Comparison of ENCODE assay signal across 8 cellular contexts in genomic region chr2:17538022-17538843, GRCh38. TPM values are rescaled to one million over a fixed set of nuclear protein-coding genes. Genes with fewer than 3 reads are reported as not detected.
DNase-seq lines count a peak whose midpoint lies in the region; ATAC-seq and TF ChIP-seq lines count a peak whose summit lies in the region.

No MANE protein-coding gene starts in this region.

- peak overlapping the region; percentile 85 for H2AFZ ChIP-seq in GM23248

- peaks cover 14% of the 10 kb centered on the region; the same call in 1 of the 2 replicates for H3F3A ChIP-seq in GM23248 (ENCODE audit: insufficient read depth)

- in situ Hi-C loops in GM23248 (cut with MboI): no loop called here

- H3K9me2 ChIP-seq in GM23248 (ENCODE audit: insufficient read depth): no peaks in the 10 kb centered on the region

- H3K27me3 ChIP-seq in GM23248 (replicated peaks; ENCODE audit: insufficient read depth) (no peaks in the 10 kb centered on the region), SJSA1 (replicated peaks) (peaks cover 26% of the 10 kb centered on the region), left ventricle myocardium inferior (ENCODE audit: low read depth) (peaks cover 70% of the 10 kb centered on the region)

- H3K36me3 ChIP-seq in GM23248 (ENCODE audit: low read depth) (no peaks in the 10 kb centered on the region), SJSA1 (no peaks in the 10 kb centered on the region), left ventricle myocardium inferior (no peaks in the 10 kb centered on the region)

- no peaks in the 10 kb centered on the region for H3K79me2 ChIP-seq in GM23248 (ENCODE audit: insufficient read depth)

- H3K9me3 ChIP-seq in GM23248 (ENCODE audit: low read depth) (no peaks in the 10 kb centered on the region), SJSA1 (replicated peaks) (no peaks in the 10 kb centered on the region), left ventricle myocardium inferior (replicated peaks) (no peaks in the 10 kb centered on the region)

- TF ChIP-seq CTCF in AG09309 (IDR thresholded peaks at IDR 0.05; ENCODE audit: control insufficient read depth, insufficient read depth, low read depth, low read length, missing control alignments): no peak
- TF ChIP-seq CTCF in left ventricle myocardium inferior (IDR thresholded peaks at IDR 0.05; ENCODE audit: borderline replicate concordance): no peak

- intact Hi-C loops in left ventricle myocardium inferior (cut with micrococcal nuclease): no loop called here

- peak overlapping the region; percentile 94 for H3K4me2 ChIP-seq in GM23248 (ENCODE audit: unreplicated experiment)

- no peaks in the 10 kb centered on the region for H4K20me1 ChIP-seq in GM23248 (ENCODE audit: insufficient read depth)

- DNase-seq in AG09309 (ENCODE audit: low read depth): no peak
- peak; percentile 63 for DNase-seq in GM23248
- DNase-seq in SJSA1 (ENCODE audit: low read depth in 1 of 2, low spot score in 2 of 2): no peak
- no peak for DNase-seq in left ventricle myocardium inferior
- DNase-seq in NCI-H2081 treated with DMSO at 0.1 percent for 48 hours (lab: John Stamatoyannopoulos, UW): no peak
- DNase-seq in DMS 273 treated with DMSO at 0.1 percent for 48 hours (lab: John Stamatoyannopoulos, UW): no peak

- WGBS in GM23248 (ENCODE audit: low coverage in 1 of 2, low lambda C conversion rate in 2 of 2, missing lambda C conversion rate in 2 of 2), 2 experiments: 7% methylated on average over 30 of the region's 30 CpGs

- H3K4me3 ChIP-seq in AG09309 (ENCODE audit: control insufficient read depth, low read depth, low read length) (peak overlapping the region; percentile 69), GM23248 (peak overlapping the region; percentile 78), SJSA1 (peak overlapping the region; percentile 42), left ventricle myocardium inferior (peak overlapping the region; percentile 72), skin epidermis (peak overlapping the region; percentile 27 to 53 (median 45))

- peak overlapping the region; percentile 57 for H3K9ac ChIP-seq in GM23248

- ATAC-seq in HG03469 (IDR thresholded peaks at IDR 0.05; ENCODE audit: unreplicated experiment): no peak

- H3K4me1 ChIP-seq in GM23248 (ENCODE audit: insufficient read depth): peaks cover 7% of the 10 kb centered on the region; the same call in 1 of the 2 replicates
- peaks cover 15% of the 10 kb centered on the region; the same call in 1 of the 2 replicates for H3K4me1 ChIP-seq in SJSA1 (replicated peaks)
- peaks cover 36% of the 10 kb centered on the region for H3K4me1 ChIP-seq in left ventricle myocardium inferior

- H3K27ac ChIP-seq in GM23248 (peak overlapping the region; percentile 17; the same call in 1 of the 2 replicates), SJSA1 (no peak overlapping the region), left ventricle myocardium inferior (replicated peaks) (peak overlapping the region; percentile 91), skin epidermis (peak overlapping the region in 20 of 21 experiments; percentile 14 to 94 (median 84))

RNA-seq across cellular contexts. Expression of gene VSNL1, which starts 2.3 kb away (rescaled TPM):
- 1.8 TPM in 1 of 2 replicates, not detected in the other for total RNA-seq in GM23248 (2014; rRNA removed; shearing (Covaris generic))
- 0.70 and 0.72 TPM in 2 replicates for polyA plus RNA-seq in GM23248 (2016; fragmentation: Nextera tagmentation; extraction: Ambion mirVana)
- 1.00 and 4.1 TPM in 2 replicates for total RNA-seq in SJSA1 (2014; rRNA removed; shearing (Covaris generic))
- 15.8 TPM for total RNA-seq in left ventricle myocardium inferior

RNA-seq across cellular contexts. Expression of gene RAD51AP2, which starts 20.0 kb away (rescaled TPM):
- total RNA-seq in GM23248 (2014; rRNA removed; shearing (Covaris generic)): not detected in 2 replicates
- polyA plus RNA-seq in GM23248 (2016; fragmentation: Nextera tagmentation; extraction: Ambion mirVana): not detected in 2 replicates
- not detected in 2 replicates for total RNA-seq in SJSA1 (2014; rRNA removed; shearing (Covaris generic))
- 0.14 TPM for total RNA-seq in left ventricle myocardium inferior
